8 cellular contexts compared by ENCODE assay signal in the genomic region with DNA sequence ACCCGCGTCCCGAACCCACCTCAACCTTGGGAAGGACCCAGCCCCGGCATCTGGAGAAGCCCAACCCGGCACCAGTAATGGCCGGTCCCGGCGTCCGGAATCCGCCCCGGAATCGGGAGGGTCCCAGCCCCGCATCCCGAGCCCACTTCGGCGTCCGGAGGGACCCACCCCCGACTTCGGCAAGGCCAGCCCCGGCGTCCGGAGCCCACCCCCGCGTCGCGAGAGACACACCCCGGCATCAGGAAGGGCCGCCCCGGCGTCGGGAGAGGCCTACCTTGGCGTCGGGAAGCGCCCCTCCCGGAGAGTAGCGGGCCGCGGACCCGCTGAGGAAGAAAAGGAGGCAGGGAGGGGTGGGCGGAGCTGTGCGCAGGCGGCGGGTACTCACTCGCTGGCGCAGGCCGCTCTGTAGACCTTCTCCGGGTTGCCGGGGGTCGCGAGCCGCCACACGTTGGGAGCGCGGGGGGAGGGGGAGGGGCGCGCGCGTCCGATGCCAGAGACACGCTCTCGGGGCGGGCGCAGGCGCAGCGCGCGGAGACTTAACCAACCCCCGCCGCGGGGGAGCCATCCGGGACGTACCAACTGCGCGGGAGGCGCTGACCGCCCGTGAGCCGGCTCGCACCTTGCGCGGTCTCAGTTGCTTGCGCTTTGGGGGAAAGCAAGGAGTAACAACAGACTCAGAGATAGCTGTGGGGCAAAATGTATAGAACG. TPM values are rescaled to one million over a fixed set of nuclear protein-coding genes. Genes with fewer than 3 reads are reported as not detected.
DNase-seq lines count a peak whose midpoint lies in the region; ATAC-seq and TF ChIP-seq lines count a peak whose summit lies in the region.

Gene UIMC1 (minus strand): TSS at position 515 of the 708 bp plus-strand sequence. CDS start 24,164 bp downstream, outside the sequence.

- no peak for TF ChIP-seq CTCF in AG04450 (IDR thresholded peaks at IDR 0.05; ENCODE audit: low read depth, low read length)

- no peaks in the 10 kb centered on the region for H3K27me3 Mint-ChIP-seq in central memory CD8-positive, alpha-beta T cell

- CTCF ChIA-PET in AG04450 (lab: Charles Lee): interaction anchor here (1.2 to 1.5 kb wide), 3 partner anchors 10 to 345 kb away, joined by 3 to 9 read pairs (median 4); partner anchors contain the start of gene ZNF346

- POLR2A ChIA-PET in AG04450 (lab: Yijun Ruan, JAX): interaction anchor here (0.7 to 1.3 kb wide), 3 partner anchors 13 to 88 kb away, joined by 3 to 5 read pairs (median 4); partner anchors contain the start of gene FGFR4

- H3K4me1 Mint-ChIP-seq in central memory CD8-positive, alpha-beta T cell: peaks cover 23% of the 10 kb centered on the region

- peak within 1 kb of the TSS; percentile 95 for H3K4me3 ChIP-seq in AG04450 (ENCODE audit: low read depth, low read length)

- ATAC-seq in GM19023 (IDR thresholded peaks at IDR 0.05; ENCODE audit: unreplicated experiment) (peak; percentile 72), HG03196 (IDR thresholded peaks at IDR 0.05; ENCODE audit: unreplicated experiment) (peak; percentile 80)
- ATAC-seq in activated CD4-positive, CD25-positive, alpha-beta regulatory T cell treated with anti-CD3 and anti-CD28 coated beads, Interleukin-2, amount 50 U/mL, for 24 hours: peak; percentile 87 to 88
- ATAC-seq in central memory CD8-positive, alpha-beta T cell (replicated peaks; ENCODE audit: extremely low read depth, poor library complexity, severe bottlenecking): peak; percentile 74

- peak; percentile 78 for DNase-seq in AG04450 (ENCODE audit: low read depth, low spot score)
- DNase-seq in NCI-H446 treated with DMSO at 0.1 percent for 48 hours (lab: John Stamatoyannopoulos, UW): peak; percentile 75
- peak; percentile 86 to 89 for DNase-seq in central memory CD8-positive, alpha-beta T cell (ENCODE audit: low spot score in 2 of 2)
- peak; percentile 93 for DNase-seq in iris pigment epithelial cell (ENCODE audit: low read depth)
- DNase-seq in stimulated activated CD4-positive, alpha-beta T cell treated with anti-CD3 and anti-CD28 coated beads, Interleukin-12 subunit alpha, Interleukin-12 subunit beta, amount 100 ng/mL, for 24 hours (ENCODE audit: low read depth in 2 of 2): peak; percentile 86 to 89

- peaks cover 15% of the 10 kb centered on the region for H3K36me3 Mint-ChIP-seq in central memory CD8-positive, alpha-beta T cell (ENCODE audit: insufficient read depth)

- peak within 1 kb of the TSS; percentile 94 for H3K4me3 Mint-ChIP-seq in central memory CD8-positive, alpha-beta T cell

- peak within 1 kb of the TSS; percentile 83 for H3K27ac ChIP-seq in AG04450 (ENCODE audit: low read depth, low read length)

- H3K27ac Mint-ChIP-seq in central memory CD8-positive, alpha-beta T cell (ENCODE audit: low read depth): peak within 1 kb of the TSS; percentile 96

- H3K9me3 ChIP-seq in AG04450 (ENCODE audit: control insufficient read depth, insufficient read depth, low read length): peaks cover 4% of the 10 kb centered on the region; the same call in 1 of the 2 replicates

- no peaks in the 10 kb centered on the region for H3K27me3 ChIP-seq in AG04450 (ENCODE audit: control insufficient read depth, insufficient read depth, low read length)

- no peaks in the 10 kb centered on the region for H3K9me3 Mint-ChIP-seq in central memory CD8-positive, alpha-beta T cell

RNA-seq across cellular contexts. Expression of gene UIMC1, which starts in this region (rescaled TPM):
- polyA plus RNA-seq in AG04450 (2011; rRNA removed): 22.8 and 27.8 TPM in 2 replicates
- polyA minus RNA-seq in AG04450 (2011; rRNA and poly(A)+ RNA removed): 20.2 and 30.8 TPM in 2 replicates

Comparison
In these comparisons a context has a peak if more than half of its experiments do, and no peak if none do; other contexts are left out.
1. Peak in every context shown above with its lines: DNase-seq, ATAC-seq, H3K4me3 ChIP-seq and H3K27ac ChIP-seq.